9 cellular contexts compared by ENCODE assay signal in genomic region chr16:2039286-2040030, GRCh38. TPM values are rescaled to one million over a fixed set of nuclear protein-coding genes. Genes with fewer than 3 reads are reported as not detected.
DNase-seq lines count a peak whose midpoint lies in the region; ATAC-seq and TF ChIP-seq lines count a peak whose summit lies in the region.
"Had no signal": no experiment of that assay in that cellular context is flagged by ENCODE, and none has a peak within 500 bp of the region (broad histone marks: within the 10 kb centered on the region; RNA-seq: fewer than 3 reads in every experiment).

No MANE protein-coding gene starts in this region.

- DNase-seq in H4 (ENCODE audit: low spot score) = peak; percentile 90
- DNase-seq in WTC11 (ENCODE audit: low spot score) = no peak
- DNase-seq in left ventricle myocardium inferior = peak; percentile 91
- DNase-seq in cerebellar cortex (ENCODE audit: low spot score) = no peak
- DNase-seq in stimulated activated CD4-positive, alpha-beta T cell treated with anti-CD3 and anti-CD28 coated beads, Interleukin-2, amount 100 ng/mL, for 48 hours = no peak
- DNase-seq: effector memory CD8-positive, alpha-beta T cell had no signal

- intact Hi-C loops in left ventricle myocardium inferior (cut with micrococcal nuclease) = no loop called here

- H3K4me1 Mint-ChIP-seq in WTC11 = no peaks in the 10 kb centered on the region

- no peaks in the 10 kb centered on the region for H3K27me3 Mint-ChIP-seq in WTC11 (ENCODE audit: low read depth)
- H3K27me3 Mint-ChIP-seq: effector memory CD8-positive, alpha-beta T cell had no signal

- POLR2A ChIA-PET in WTC11 (lab: Charles Lee) = no interaction called here

- H3K4me3 ChIP-seq in left ventricle myocardium inferior (peak overlapping the region; percentile 72), skin epidermis (no peak overlapping the region)

- peaks cover 99% of the 10 kb centered on the region for H3K4me1 ChIP-seq in left ventricle myocardium inferior

- TF ChIP-seq CTCF in WTC11 (IDR thresholded peaks at IDR 0.05) = no peak
- no peak for TF ChIP-seq CTCF in left ventricle myocardium inferior (IDR thresholded peaks at IDR 0.05; ENCODE audit: borderline replicate concordance)

- H3K27ac ChIP-seq in left ventricle myocardium inferior (replicated peaks) (peak overlapping the region; percentile 96), skin epidermis (peak overlapping the region in 18 of 21 experiments; percentile 7 to 83 (median 58))

- no peak overlapping the region for H3K4me3 Mint-ChIP-seq in WTC11
- H3K4me3 Mint-ChIP-seq: effector memory CD8-positive, alpha-beta T cell had no signal

- H3K27ac Mint-ChIP-seq in WTC11 = peak overlapping the region; percentile 49
- H3K27ac Mint-ChIP-seq: effector memory CD8-positive, alpha-beta T cell had no signal

- H3K27me3 ChIP-seq in left ventricle myocardium inferior (ENCODE audit: low read depth) = no peaks in the 10 kb centered on the region

- H3K9me3 ChIP-seq in left ventricle myocardium inferior (replicated peaks) = no peaks in the 10 kb centered on the region

- CTCF ChIA-PET in WTC11 (lab: Charles Lee) = interaction anchor here (0.6 to 3.0 kb wide), 4 partner anchors 16 to 200 kb away, joined by 3 to 11 read pairs (median 4); no protein-coding TSS in a partner anchor

- peaks cover 38% of the 10 kb centered on the region for H3K36me3 ChIP-seq in left ventricle myocardium inferior

- ATAC-seq in WTC11 (no peak), GM19452 (IDR thresholded peaks at IDR 0.05; ENCODE audit: unreplicated experiment) (no peak), HG03135 (IDR thresholded peaks at IDR 0.05; ENCODE audit: unreplicated experiment) (no peak)
- ATAC-seq: effector memory CD8-positive, alpha-beta T cell had no signal

- no peaks in the 10 kb centered on the region for H3K9me3 Mint-ChIP-seq in WTC11
- H3K9me3 Mint-ChIP-seq: effector memory CD8-positive, alpha-beta T cell had no signal

- H3K36me3 Mint-ChIP-seq in WTC11 = no peaks in the 10 kb centered on the region; the same call in 1 of the 2 replicates

TF ChIP-seq in WTC11, 78 proteins besides CTCF, POLR2A, EP300 and RAD21:
- TF ChIP-seq NFATC4 (CRISPR knock-in tag; IDR thresholded peaks at IDR 0.05) (no peak), ZNF232 (CRISPR knock-in tag; IDR thresholded peaks at IDR 0.05) (no peak), HMGXB4 (CRISPR knock-in tag; IDR thresholded peaks at IDR 0.05) (no peak), STAT6 (CRISPR knock-in tag; conservative IDR thresholded peaks at IDR 0.05; ENCODE audit: low read depth) (no peak), CDX4 (CRISPR knock-in tag; IDR thresholded peaks at IDR 0.05; ENCODE audit: borderline replicate concordance) (no peak), ZNF317 (CRISPR knock-in tag; IDR thresholded peaks at IDR 0.05; ENCODE audit: borderline replicate concordance, low read depth) (no peak), NFE2L1 (CRISPR knock-in tag; IDR thresholded peaks at IDR 0.05) (no peak), TP53 (CRISPR knock-in tag; IDR thresholded peaks at IDR 0.05) (no peak), MAX (CRISPR knock-in tag; IDR thresholded peaks at IDR 0.05) (no peak), ESRRA (CRISPR knock-in tag; IDR thresholded peaks at IDR 0.05; ENCODE audit: borderline replicate concordance) (no peak), PRDM15 (CRISPR knock-in tag; IDR thresholded peaks at IDR 0.05) (no peak), NFYB (CRISPR knock-in tag; conservative IDR thresholded peaks at IDR 0.05; ENCODE audit: low read depth) (no peak)

RNA-seq across cellular contexts. Expression of gene NTHL1, which starts 8.2 kb away (rescaled TPM):
- total RNA-seq in H4 (2014; rRNA removed; shearing (Covaris generic)) = 28.2 and 42.3 TPM in 2 replicates
- 90.5 to 93.4 TPM (median 93.3 TPM) in 3 replicates for total RNA-seq in WTC11 (2021)
- 21.7 TPM for total RNA-seq in left ventricle myocardium inferior

RNA-seq across cellular contexts. Expression of gene TSC2, which starts 8.3 kb away (rescaled TPM):
- 11.0 and 15.6 TPM in 2 replicates for total RNA-seq in H4 (2014; rRNA removed; shearing (Covaris generic))
- total RNA-seq in WTC11 (2021) (103 to 134 TPM (median 117 TPM) in 3 replicates), left ventricle myocardium inferior (80.1 TPM)

RNA-seq across cellular contexts. Expression of gene NHERF2, which starts 12.8 kb away (rescaled TPM):
- total RNA-seq in H4 (2014; rRNA removed; shearing (Covaris generic)) = 33.1 and 33.7 TPM in 2 replicates
- total RNA-seq in WTC11 (2021) = 23.3 to 31.1 TPM (median 28.0 TPM) in 3 replicates
- 221 TPM for total RNA-seq in left ventricle myocardium inferior

RNA-seq across cellular contexts. Expression of gene NPW, which starts 19.9 kb away (rescaled TPM):
- 2.7 TPM in 1 of 2 replicates, not detected in the other for total RNA-seq in H4 (2014; rRNA removed; shearing (Covaris generic))
- total RNA-seq in WTC11 (2021) (15.2 to 28.6 TPM (median 22.0 TPM) in 3 replicates), left ventricle myocardium inferior (not detected)

RNA-seq across cellular contexts. Expression of gene ZNF598, which starts 29.8 kb away (rescaled TPM):
- 5.5 and 10.4 TPM in 2 replicates for total RNA-seq in H4 (2014; rRNA removed; shearing (Covaris generic))
- 53.9 to 66.4 TPM (median 55.5 TPM) in 3 replicates for total RNA-seq in WTC11 (2021)
- 14.5 TPM for total RNA-seq in left ventricle myocardium inferior

Comparison
In these comparisons a context has a peak if more than half of its experiments do, and no peak if none do; other contexts are left out.
1. DNase-seq: peak in H4 (single experiment) and left ventricle myocardium inferior (single experiment); none in WTC11 (single experiment), cerebellar cortex (single experiment) and stimulated activated CD4-positive, alpha-beta T cell treated with anti-CD3 and anti-CD28 coated beads, Interleukin-2, amount 100 ng/mL, for 48 hours (0 of 2).